In the genomic region with DNA sequence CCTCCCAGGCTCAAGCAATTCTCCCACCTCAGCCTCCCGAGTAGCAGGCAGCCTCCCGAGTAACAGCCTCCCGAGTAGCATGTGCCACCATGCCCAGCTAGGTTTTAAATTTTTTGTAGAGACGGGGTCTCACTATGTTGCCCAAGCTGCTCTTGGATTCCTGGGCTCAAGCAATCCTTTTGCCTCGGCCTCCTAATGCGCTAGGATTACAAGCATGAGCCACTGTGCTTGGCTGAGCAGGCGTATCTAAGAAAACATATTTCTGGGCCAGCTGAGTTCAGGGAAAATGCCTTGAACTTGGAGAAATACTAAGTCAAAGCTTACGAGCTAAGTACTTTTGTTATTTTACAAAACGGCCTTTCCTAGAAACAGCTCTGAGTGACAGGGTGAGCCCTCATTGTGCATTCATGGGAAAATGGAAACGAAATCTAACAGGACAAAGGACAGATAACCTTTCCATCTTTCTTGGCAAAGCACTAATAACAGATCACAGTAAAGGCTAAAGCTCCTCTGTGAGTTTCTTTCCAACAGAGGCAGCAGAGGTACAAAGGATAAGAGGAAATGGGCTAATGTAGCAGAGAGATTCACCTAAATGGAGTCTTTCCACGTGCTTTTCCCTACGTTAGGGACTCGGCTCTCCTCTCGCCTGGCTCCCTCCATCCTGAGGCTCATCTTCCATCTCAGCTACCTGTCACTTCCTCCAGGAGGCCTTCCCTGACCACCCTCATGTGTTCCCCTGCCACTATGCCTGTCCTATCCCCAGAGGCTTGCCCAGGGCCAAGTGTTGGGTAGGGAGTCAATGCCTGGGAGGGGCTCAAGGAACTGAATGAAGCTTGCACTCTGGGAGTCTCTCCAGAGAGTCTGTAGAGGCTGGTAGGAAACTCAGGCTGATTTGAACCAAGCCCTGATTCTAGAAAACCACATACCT, we compare ENCODE assay signal across 21 cellular contexts. TPM values are rescaled to one million over a fixed set of nuclear protein-coding genes. Genes with fewer than 3 reads are reported as not detected.
"Had no signal": no experiment of that assay in that cellular context is flagged by ENCODE, and none has a peak within 500 bp of the region (broad histone marks: within the 10 kb centered on the region; RNA-seq: fewer than 3 reads in every experiment).

No MANE protein-coding gene starts in this region.

- H3K4me3 Mint-ChIP-seq: activated naive CD4-positive, alpha-beta T cell treated with anti-CD3 and anti-CD28 coated beads, Interleukin-2, amount 10 ng/mL, durations not matched to agents 7 days and 5 days; activated T-cell treated with anti-CD3 and anti-CD28 coated beads, Interleukin-2, amount 50 U/mL, for 24 hours; stimulated activated naive CD8-positive, alpha-beta T cell treated with anti-CD3 and anti-CD28 coated beads, Interleukin-15, amount 100 ng/mL, for 72 hours; type B pancreatic cell had no signal

- H3K4me1 ChIP-seq: gastroesophageal sphincter, psoas muscle had no signal

- H3K4me3 ChIP-seq: coronary artery, esophagus squamous epithelium, gastroesophageal sphincter, lung, ovary, psoas muscle, right atrium auricular region, suprapubic skin had no signal

- H3K27ac ChIP-seq: coronary artery, esophagus squamous epithelium, gastroesophageal sphincter, psoas muscle, right atrium auricular region, suprapubic skin had no signal

- H3K27me3 ChIP-seq: ovary, right atrium auricular region had no signal

- H3K27ac Mint-ChIP-seq: activated naive CD4-positive, alpha-beta T cell treated with anti-CD3 and anti-CD28 coated beads, Interleukin-2, amount 10 ng/mL, durations not matched to agents 7 days and 5 days; stimulated activated naive CD8-positive, alpha-beta T cell treated with anti-CD3 and anti-CD28 coated beads, Interleukin-15, amount 100 ng/mL, for 72 hours; type B pancreatic cell had no signal

- ATAC-seq: gastroesophageal sphincter; left cardiac atrium; naive thymus-derived CD8-positive, alpha-beta T cell; psoas muscle had no signal

- H3K9me3 ChIP-seq: esophagus squamous epithelium, gastroesophageal sphincter, ovary, psoas muscle, right atrium auricular region, suprapubic skin had no signal

- H3K36me3 Mint-ChIP-seq: activated naive CD4-positive, alpha-beta T cell treated with anti-CD3 and anti-CD28 coated beads, Interleukin-2, amount 10 ng/mL, durations not matched to agents 7 days and 5 days; type B pancreatic cell had no signal

- DNase-seq: activated CD4-positive, alpha-beta T cell treated with anti-CD3 and anti-CD28 coated beads for 1 hour; activated CD4-positive, alpha-beta T cell treated with anti-CD3 and anti-CD28 coated beads, Interleukin-2, amount 50 U/mL, for 1 hour; activated naive CD4-positive, alpha-beta T cell treated with anti-CD3 and anti-CD28 coated beads, Interleukin-2, amount 10 ng/mL, durations not matched to agents 7 days and 5 days; cerebellar nuclear complex; esophagus squamous epithelium; left cardiac atrium; naive thymus-derived CD8-positive, alpha-beta T cell; psoas muscle; stimulated activated CD4-positive, alpha-beta T cell treated with anti-CD3 and anti-CD28 coated beads, Interleukin-12 subunit alpha, Interleukin-12 subunit beta, amount 100 ng/mL, for 4 hours; stimulated activated CD4-positive, alpha-beta T cell treated with anti-CD3 and anti-CD28 coated beads, Interleukin-4, amount 100 ng/mL, for 4 hours; T-helper 9 cell had no signal

- H3K9me3 Mint-ChIP-seq: activated naive CD4-positive, alpha-beta T cell treated with anti-CD3 and anti-CD28 coated beads, Interleukin-2, amount 10 ng/mL, durations not matched to agents 7 days and 5 days; stimulated activated naive CD8-positive, alpha-beta T cell treated with anti-CD3 and anti-CD28 coated beads, Interleukin-15, amount 100 ng/mL, for 72 hours; type B pancreatic cell had no signal

- H3K36me3 ChIP-seq: esophagus squamous epithelium, gastroesophageal sphincter, ovary, right atrium auricular region, suprapubic skin had no signal

RNA-seq across cellular contexts. Expression of a gene that starts 24.9 kb away (rescaled TPM):
- total RNA-seq: gastroesophageal sphincter, left cardiac atrium, psoas muscle, right atrium auricular region, skeletal muscle tissue, suprapubic skin had no signal

RNA-seq across cellular contexts. Expression of a gene that starts 27.1 kb away (rescaled TPM):
- total RNA-seq: naive thymus-derived CD8-positive, alpha-beta T cell had no signal
